Comparison of ENCODE assay signal across 8 cellular contexts in the genomic region with DNA sequence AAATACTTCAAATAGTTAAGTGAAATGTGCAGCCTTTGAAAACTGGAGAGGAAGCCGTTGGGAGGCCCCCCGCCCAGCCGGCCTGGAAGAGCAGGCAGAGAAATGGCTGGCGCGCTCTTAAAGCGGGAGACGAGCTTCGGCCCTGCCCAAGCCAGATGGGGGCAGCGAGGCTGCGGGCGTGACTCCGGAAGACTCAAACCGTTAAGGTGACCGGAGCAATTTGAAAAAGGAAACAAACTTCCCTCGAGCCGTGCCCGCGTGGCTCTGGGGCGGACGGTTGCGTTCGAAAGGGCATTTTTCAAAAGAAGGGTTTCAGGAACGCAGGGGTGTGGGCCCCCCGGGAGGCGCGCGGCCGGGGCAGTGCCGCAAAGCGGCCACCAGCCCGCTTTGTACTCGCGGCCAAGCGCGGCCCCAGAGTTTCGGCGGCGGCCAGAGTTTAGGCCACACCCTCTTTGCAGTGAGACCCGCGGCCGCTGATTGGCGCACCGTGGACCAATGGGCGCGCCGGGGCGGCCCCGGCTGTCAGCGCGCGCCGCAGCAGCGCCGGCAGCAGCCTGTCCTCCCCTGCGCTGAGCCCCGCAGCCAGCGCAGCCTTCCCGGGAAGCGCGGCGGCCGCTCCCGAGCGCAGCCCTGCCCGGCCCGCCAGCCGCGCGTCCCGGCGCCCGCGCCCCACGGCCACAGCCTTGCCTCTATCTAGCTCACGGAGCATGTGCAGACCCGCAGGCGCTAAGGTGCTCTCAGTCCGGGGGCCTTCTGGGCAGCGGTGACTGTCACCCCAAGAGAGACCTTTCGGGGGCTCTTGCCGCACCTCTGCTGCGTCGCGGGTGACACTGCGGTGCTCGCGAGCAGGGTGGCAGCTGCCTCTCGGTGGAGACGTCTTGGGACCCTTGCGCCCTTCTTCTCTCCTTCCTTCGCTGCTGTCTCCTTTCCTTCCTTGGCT. TPM values are rescaled to one million over a fixed set of nuclear protein-coding genes. Genes with fewer than 3 reads are reported as not detected.
A peak's percentile ranks its signal among the peaks of the same experiment; 100 is the strongest.
DNase-seq lines count a peak whose midpoint lies in the region; ATAC-seq, FAIRE-seq and TF ChIP-seq lines count a peak whose summit lies in the region.

A gene with protein sequence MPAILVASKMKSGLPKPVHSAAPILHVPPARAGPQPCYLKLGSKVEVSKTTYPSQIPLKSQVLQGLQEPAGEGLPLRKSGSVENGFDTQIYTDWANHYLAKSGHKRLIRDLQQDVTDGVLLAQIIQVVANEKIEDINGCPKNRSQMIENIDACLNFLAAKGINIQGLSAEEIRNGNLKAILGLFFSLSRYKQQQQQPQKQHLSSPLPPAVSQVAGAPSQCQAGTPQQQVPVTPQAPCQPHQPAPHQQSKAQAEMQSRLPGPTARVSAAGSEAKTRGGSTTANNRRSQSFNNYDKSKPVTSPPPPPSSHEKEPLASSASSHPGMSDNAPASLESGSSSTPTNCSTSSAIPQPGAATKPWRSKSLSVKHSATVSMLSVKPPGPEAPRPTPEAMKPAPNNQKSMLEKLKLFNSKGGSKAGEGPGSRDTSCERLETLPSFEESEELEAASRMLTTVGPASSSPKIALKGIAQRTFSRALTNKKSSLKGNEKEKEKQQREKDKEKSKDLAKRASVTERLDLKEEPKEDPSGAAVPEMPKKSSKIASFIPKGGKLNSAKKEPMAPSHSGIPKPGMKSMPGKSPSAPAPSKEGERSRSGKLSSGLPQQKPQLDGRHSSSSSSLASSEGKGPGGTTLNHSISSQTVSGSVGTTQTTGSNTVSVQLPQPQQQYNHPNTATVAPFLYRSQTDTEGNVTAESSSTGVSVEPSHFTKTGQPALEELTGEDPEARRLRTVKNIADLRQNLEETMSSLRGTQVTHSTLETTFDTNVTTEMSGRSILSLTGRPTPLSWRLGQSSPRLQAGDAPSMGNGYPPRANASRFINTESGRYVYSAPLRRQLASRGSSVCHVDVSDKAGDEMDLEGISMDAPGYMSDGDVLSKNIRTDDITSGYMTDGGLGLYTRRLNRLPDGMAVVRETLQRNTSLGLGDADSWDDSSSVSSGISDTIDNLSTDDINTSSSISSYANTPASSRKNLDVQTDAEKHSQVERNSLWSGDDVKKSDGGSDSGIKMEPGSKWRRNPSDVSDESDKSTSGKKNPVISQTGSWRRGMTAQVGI (N-terminal part only) (plus strand): TSS at position 557 of the 940 bp plus-strand sequence. CDS start 859 bp downstream, outside the sequence.

- no peak within 1 kb of the TSS for H2AFZ ChIP-seq in HepG2 (ENCODE audit: low read length)

- ATAC-seq in HG03378 (IDR thresholded peaks at IDR 0.05; ENCODE audit: unreplicated experiment): peak; percentile 92
- ATAC-seq in HepG2: peak; percentile 100

- no peaks in the 10 kb centered on the region for H3K79me2 ChIP-seq in HepG2 (ENCODE audit: insufficient read depth, low read length)

- TF ChIP-seq RAD21 in HepG2 (CRISPR knock-in tag; IDR thresholded peaks at IDR 0.05): no peak

- 0 out of 2 replicates have a peak, but pooled peaks cover 7% of the 10 kb centered on the region for H3K4me1 ChIP-seq in HepG2 (ENCODE audit: insufficient read depth, low read length)

- no peak for TF ChIP-seq EP300 in HepG2 (IDR thresholded peaks at IDR 0.05; ENCODE audit: low read depth in 2 of 2, low read length in 2 of 2)
- TF ChIP-seq EP300 in HepG2 (CRISPR knock-in tag; IDR thresholded peaks at IDR 0.05; ENCODE audit: borderline replicate concordance): no peak

- in situ Hi-C loops in HepG2 (cut with HindIII; ENCODE audit: extremely low pct_ligation_motif_present, low pct_unique_long_range_greater_than_20kb): no loop called here

- peak within 1 kb of the TSS; percentile 73 for H3K4me2 ChIP-seq in HepG2 (ENCODE audit: low read depth, low read length)

- no peak within 1 kb of the TSS for H3K27ac ChIP-seq in HepG2 (ENCODE audit: extremely low read length, insufficient read depth, low read length)

- H3K9ac ChIP-seq in HepG2 (ENCODE audit: insufficient read depth, low read depth, low read length): peak within 1 kb of the TSS; percentile 47; the same call in 1 of the 2 replicates

- H3K27me3 ChIP-seq in HepG2 (ENCODE audit: control insufficient read depth in 1 of 2, insufficient read depth in 2 of 2, low read length in 2 of 2): peaks cover 2 to 52% of the 10 kb centered on the region in 2 experiments; a peak in 3 of 5 replicates

- POLR2A ChIA-PET in HepG2 (lab: Yijun Ruan, JAX): no interaction called here

- CTCF ChIA-PET in HepG2 (lab: Yijun Ruan, JAX; ENCODE audit: low intra/inter-chr PET ratio, low total read pairs): no interaction called here

- no peaks in the 10 kb centered on the region for H3K9me3 ChIP-seq in HepG2 (ENCODE audit: low read length)

- no peaks in the 10 kb centered on the region for H4K20me1 ChIP-seq in HepG2 (ENCODE audit: insufficient read depth, low read length)

- TF ChIP-seq POLR2A in GM19193 (IDR thresholded peaks at IDR 0.05; ENCODE audit: extremely low read depth, insufficient read depth, insufficient read length) (peak; percentile 61), HepG2 (IDR thresholded peaks at IDR 0.05; ENCODE audit: insufficient read depth in 1 of 2, low read depth in 2 of 2, low read length in 2 of 2) (no peak)

- WGBS in HepG2 (ENCODE audit: low lambda C conversion rate): 51% methylated on average over 20 of the region's 91 CpGs

- H3K4me3 ChIP-seq in AG10803 (ENCODE audit: low read length) (peak within 1 kb of the TSS; percentile 76), HepG2 (replicated peaks in 1 of 3; ENCODE audit: insufficient read depth in 1 of 3, low read depth in 2 of 3, low read length in 3 of 3) (peak within 1 kb of the TSS; percentile 14 to 65 (median 46); a peak in 5 of 6 replicates)

- TF ChIP-seq CTCF in AG10803 (conservative IDR thresholded peaks at IDR 0.05; ENCODE audit: low read length) (no peak), HepG2 (CRISPR knock-in tag; IDR thresholded peaks at IDR 0.05) (no peak)

- no peak for FAIRE-seq in HepG2 (lab: Jason Lieb, UNC)

- peak; percentile 91 for DNase-seq in AG10803 (ENCODE audit: low read depth)
- peak; percentile 81 for DNase-seq in NCI-H460 (ENCODE audit: extremely low read depth, low read depth)
- peak; percentile 39 to 43 for DNase-seq in activated CD4-positive, alpha-beta T cell treated with anti-CD3 and anti-CD28 coated beads, Interleukin-2, amount 50 U/mL, for 24 hours (ENCODE audit: low read depth in 1 of 2, low spot score in 1 of 2)
- peak; percentile 77 to 96 for DNase-seq in dermis microvascular lymphatic vessel endothelial cell (ENCODE audit: low read depth in 2 of 2)
- peak; percentile 61 for DNase-seq in HepG2 (ENCODE audit: low spot score)
- DNase-seq in stimulated activated CD4-positive, alpha-beta T cell treated with anti-CD3 and anti-CD28 coated beads, Interleukin-2, amount 100 ng/mL, for 4 hours (ENCODE audit: low read depth): peak; percentile 52

- intact Hi-C loops in HepG2 (cut with micrococcal nuclease; ENCODE audit: unreplicated experiment): no loop called here

- H3K36me3 ChIP-seq in HepG2 (replicated peaks in 1 of 2; ENCODE audit: control insufficient read depth in 1 of 2, insufficient read depth in 2 of 2, low read length in 2 of 2): no peaks in the 10 kb centered on the region

- no TSS peak for BruUV-seq in HepG2 (replicated peaks; lab: Mats Ljungman, UMichigan)

TF ChIP-seq in HepG2, 621 proteins besides CTCF, POLR2A, EP300 and RAD21 (continues in another document):
- TF ChIP-seq ZNF761 (CRISPR knock-in tag; conservative IDR thresholded peaks at IDR 0.05) (0 out of 2 replicates have a peak, but pooled peaks have one; percentile 45), HNRNPLL (IDR thresholded peaks at IDR 0.05; ENCODE audit: low read depth, low read length, poor library complexity, severe bottlenecking) (peak; percentile 81), ZNF605 (CRISPR knock-in tag; IDR thresholded peaks at IDR 0.05) (peak; percentile 39; the same call in 1 of the 2 replicates), ZNF768 (CRISPR knock-in tag; IDR thresholded peaks at IDR 0.05) (peak; percentile 35; the same call in 1 of the 2 replicates), ZBTB38 (CRISPR knock-in tag; IDR thresholded peaks at IDR 0.05) (0 out of 2 replicates have a peak, but pooled peaks have one; percentile 13)
- TF ChIP-seq, protein P1, sequence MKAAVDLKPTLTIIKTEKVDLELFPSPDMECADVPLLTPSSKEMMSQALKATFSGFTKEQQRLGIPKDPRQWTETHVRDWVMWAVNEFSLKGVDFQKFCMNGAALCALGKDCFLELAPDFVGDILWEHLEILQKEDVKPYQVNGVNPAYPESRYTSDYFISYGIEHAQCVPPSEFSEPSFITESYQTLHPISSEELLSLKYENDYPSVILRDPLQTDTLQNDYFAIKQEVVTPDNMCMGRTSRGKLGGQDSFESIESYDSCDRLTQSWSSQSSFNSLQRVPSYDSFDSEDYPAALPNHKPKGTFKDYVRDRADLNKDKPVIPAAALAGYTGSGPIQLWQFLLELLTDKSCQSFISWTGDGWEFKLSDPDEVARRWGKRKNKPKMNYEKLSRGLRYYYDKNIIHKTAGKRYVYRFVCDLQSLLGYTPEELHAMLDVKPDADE (CRISPR knock-in tag; IDR thresholded peaks at IDR 0.05): no peak

RNA-seq across cellular contexts. Expression of the gene that starts here (rescaled TPM):
- 15.6 and 19.9 TPM in 2 replicates for total RNA-seq in NCI-H460 (2014; rRNA removed; shearing (Covaris generic))
- polyA plus RNA-seq in NCI-H460 (2014; cell fraction: nucleus; rRNA removed): 3.3 and 4.5 TPM in 2 replicates
- total RNA-seq in dermis microvascular lymphatic vessel endothelial cell: 3.2 and 3.9 TPM in 2 replicates
- 9.3 and 17.8 TPM in 2 replicates for total RNA-seq in HepG2 (2016; rRNA removed; fragmentation: Illumina TruSeq; extraction: Trizol)
- 1.8 and 2.1 TPM in 2 replicates for total RNA-seq in HepG2 (2016; cell fraction: cytosol; rRNA removed; fragmentation: Illumina TruSeq; extraction: Trizol; ENCODE audit: low read depth)
- 7.9 and 14.7 TPM in 2 replicates for total RNA-seq in HepG2 (2016; cell fraction: insoluble cytoplasmic fraction; rRNA removed; fragmentation: Illumina TruSeq; extraction: Trizol)
- total RNA-seq in HepG2 (2016; cell fraction: membrane; rRNA removed; fragmentation: Illumina TruSeq; extraction: Trizol): 4.4 and 5.0 TPM in 2 replicates
- 16.8 and 17.5 TPM in 2 replicates for total RNA-seq in HepG2 (2016; cell fraction: nucleus; rRNA removed; fragmentation: Illumina TruSeq; extraction: Trizol)
- 31.8 and 34.6 TPM in 2 replicates for polyA plus RNA-seq in HepG2 (2011; rRNA removed)
- polyA plus RNA-seq in HepG2 (2011; cell fraction: cytosol; rRNA removed): 14.2 and 15.5 TPM in 2 replicates
- 60.9 and 76.1 TPM in 2 replicates for polyA plus RNA-seq in HepG2 (2011; cell fraction: nucleus; rRNA removed)
- 17.0 and 25.6 TPM in 2 replicates for polyA plus RNA-seq in HepG2 (2012)
- 0.25 and 0.33 TPM in 2 replicates for polyA plus RNA-seq in HepG2 (2016; cell fraction: cytosol; fragmentation: Illumina TruSeq; extraction: Trizol; ENCODE audit: low read depth)
- 6.9 and 9.3 TPM in 2 replicates for polyA plus RNA-seq in HepG2 (2016; cell fraction: insoluble cytoplasmic fraction; fragmentation: Illumina TruSeq; extraction: Trizol; ENCODE audit: low read depth)
- polyA plus RNA-seq in HepG2 (2016; cell fraction: membrane; fragmentation: Illumina TruSeq; extraction: Trizol; ENCODE audit: low read depth): 0.58 TPM in 2 replicates
- 14.5 and 14.6 TPM in 2 replicates for polyA plus RNA-seq in HepG2 (2016; cell fraction: nucleus; fragmentation: Illumina TruSeq; extraction: Trizol; ENCODE audit: insufficient read depth, low read depth)
- 11.5 and 103 TPM in 2 replicates for polyA minus RNA-seq in HepG2 (2011; rRNA and poly(A)+ RNA removed; ENCODE audit: low replicate concordance)
- 39.2 and 39.5 TPM in 2 replicates for polyA minus RNA-seq in HepG2 (2011; cell fraction: cytosol; rRNA and poly(A)+ RNA removed)
- 90.6 and 99.7 TPM in 2 replicates for polyA minus RNA-seq in HepG2 (2011; cell fraction: nucleus; rRNA and poly(A)+ RNA removed)

Comparison
In these comparisons a context has a peak if more than half of its experiments do, and no peak if none do; other contexts are left out.
1. DNase-seq: peak in every context shown above with its lines; median percentile 91 in AG10803; 86 in dermis microvascular lymphatic vessel endothelial cell; 81 in NCI-H460; 61 in HepG2; 52 in stimulated activated CD4-positive, alpha-beta T cell treated with anti-CD3 and anti-CD28 coated beads, Interleukin-2, amount 100 ng/mL, for 4 hours; 41 in activated CD4-positive, alpha-beta T cell treated with anti-CD3 and anti-CD28 coated beads, Interleukin-2, amount 50 U/mL, for 24 hours.